In the genomic region with DNA sequence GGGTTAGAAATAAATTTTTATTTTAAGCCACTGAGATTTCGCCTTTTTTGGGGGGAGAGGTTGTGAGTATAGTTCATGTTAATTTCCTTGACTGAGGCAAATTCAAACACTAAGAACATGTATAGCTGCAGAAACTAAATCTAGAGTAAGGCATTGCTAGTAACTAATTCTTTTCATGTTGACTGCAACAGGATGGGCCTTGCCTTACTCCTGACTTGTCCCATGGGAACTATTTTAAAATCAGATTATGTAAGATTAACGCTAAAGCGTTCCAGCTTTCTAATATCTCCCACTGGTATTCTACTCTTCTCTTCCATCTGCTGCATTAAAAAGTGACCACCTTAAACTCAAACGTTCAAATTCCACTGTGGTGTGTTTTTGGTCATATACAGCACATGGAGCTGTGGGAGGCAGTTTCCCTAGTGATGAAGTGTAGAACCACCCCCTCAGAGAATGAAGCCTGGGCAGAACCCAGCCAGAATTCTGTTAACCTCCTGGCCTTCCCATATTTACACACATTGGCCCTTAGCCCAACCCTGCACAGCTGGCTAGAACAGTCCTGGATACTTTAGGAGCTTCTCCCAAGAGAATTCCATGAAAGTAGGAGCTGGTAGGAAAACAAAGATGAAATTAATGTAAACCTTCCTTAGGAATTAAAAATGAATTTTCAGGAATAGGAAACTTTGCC, we compare ENCODE assay signal across 19 cellular contexts.
DNase-seq lines count a peak whose midpoint lies in the region; ATAC-seq, FAIRE-seq and TF ChIP-seq lines count a peak whose summit lies in the region.
"Had no signal": no experiment of that assay in that cellular context is flagged by ENCODE, and none has a peak within 500 bp of the region (broad histone marks: within the 10 kb centered on the region; RNA-seq: fewer than 3 reads in every experiment).

No MANE protein-coding gene starts in this region.

- DNase-seq in D721Med (ENCODE audit: insufficient read length, low spot score): peak; percentile 38
- peak; percentile 76 for DNase-seq in NCI-H2171 treated with DMSO at 0.1 percent for 48 hours (lab: John Stamatoyannopoulos, UW)
- DNase-seq in amniotic epithelial cell (ENCODE audit: low read depth): peak; percentile 19
- DNase-seq in ovary: peak in 3 of 5 donors; percentile 16 to 36 (median 26)
- no peak for DNase-seq in mucosa of gallbladder (ENCODE audit: low spot score)
- no peak for DNase-seq in NOMO-1 treated with DMSO at 0.1 percent for 48 hours (lab: John Stamatoyannopoulos, UW; ENCODE audit: unreplicated experiment)
- DNase-seq: BE2C; CD4-positive, alpha-beta memory T cell; EL; MM.1S; NCI-H1105; NCI-H1930; NCI-H510A treated with DMSO at 0.1 percent for 48 hours; Peyer's patch; SHP77 treated with DMSO at 0.1 percent for 48 hours had no signal

- 34 to 38% (median 37%) methylated on average over 4 of the region's 4 CpGs for WGBS in ovary, 3 donors

- H3K4me3 ChIP-seq in ovary: no peak overlapping the region
- H3K4me3 ChIP-seq: Peyer's patch had no signal

- no peaks in the 10 kb centered on the region for H3K36me3 ChIP-seq in ovary
- H3K36me3 ChIP-seq: BE2C, Peyer's patch had no signal

- no peak for TF ChIP-seq POLR2A in ovary (IDR thresholded peaks at IDR 0.05)

- no peaks in the 10 kb centered on the region for H3K9me3 ChIP-seq in ovary
- H3K9me3 ChIP-seq: BE2C, Peyer's patch had no signal

- TF ChIP-seq EP300 in ovary (IDR thresholded peaks at IDR 0.05): no peak

- intact Hi-C loops in ovary (cut with DNase I): no loop called here

- H3K4me1 ChIP-seq in ovary (ENCODE audit: insufficient read depth): peaks cover 2% of the 10 kb centered on the region
- H3K4me1 ChIP-seq: BE2C, Peyer's patch had no signal

- peak; percentile 84 for FAIRE-seq in D721Med (lab: Jason Lieb, UNC)
- FAIRE-seq: H54, HepG2 had no signal

- TF ChIP-seq CTCF in D721Med (IDR thresholded peaks at IDR 0.05; ENCODE audit: insufficient read depth, missing control alignments): no peak
- TF ChIP-seq CTCF in ovary (IDR thresholded peaks at IDR 0.05): no peak

- no peaks in the 10 kb centered on the region for H3K27me3 ChIP-seq in ovary
- H3K27me3 ChIP-seq: BE2C, Peyer's patch had no signal

- no peak overlapping the region for H3K27ac ChIP-seq in ovary
- H3K27ac ChIP-seq: KMS-11, Peyer's patch had no signal

- ATAC-seq in GM18909 (IDR thresholded peaks at IDR 0.05; ENCODE audit: poor library complexity, unreplicated experiment): no peak
- ATAC-seq: HepG2 had no signal

Comparison
In these comparisons a context has a peak if more than half of its experiments do, and no peak if none do; other contexts are left out.
1. DNase-seq: peak in D721Med (single experiment), NCI-H2171 treated with DMSO at 0.1 percent for 48 hours (single experiment), amniotic epithelial cell (single experiment) and ovary (3 of 5); none in mucosa of gallbladder (single experiment) and NOMO-1 treated with DMSO at 0.1 percent for 48 hours (single experiment).